Comparison of ENCODE assay signal across 21 cellular contexts in the genomic region with DNA sequence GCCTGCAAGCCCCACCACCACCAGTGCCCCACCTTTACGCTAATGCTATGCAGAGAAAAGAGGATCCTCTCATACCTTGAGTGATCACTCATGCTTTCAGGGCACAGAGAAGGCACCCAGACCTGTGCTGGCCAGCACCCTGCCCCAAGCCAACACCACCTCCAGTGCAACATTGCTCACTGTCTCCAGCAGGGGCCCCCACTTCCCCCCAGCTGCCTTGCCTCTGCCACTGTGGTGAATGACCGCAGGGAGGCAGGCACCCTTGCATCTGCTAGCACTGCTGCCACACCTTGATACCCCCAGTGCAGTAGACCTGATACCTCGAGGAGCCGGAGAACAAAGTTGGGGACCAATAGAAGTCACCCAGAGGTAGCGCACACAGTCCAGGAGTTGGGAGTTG.
"Had no signal": no experiment of that assay in that cellular context is flagged by ENCODE, and none has a peak within 500 bp of the region (broad histone marks: within the 10 kb centered on the region; RNA-seq: fewer than 3 reads in every experiment).

No MANE protein-coding gene starts in this region.

- H3K4me3 ChIP-seq: ascending aorta, breast epithelium, esophagus squamous epithelium, ovary, psoas muscle, tibial nerve had no signal

- DNase-seq: activated B cell treated with CpG ODN at 0.5 μM for 24 hours; activated CD4-positive, alpha-beta T cell treated with anti-CD3 and anti-CD28 coated beads for 4 hours; activated CD8-positive, alpha-beta T cell treated with anti-CD3 and anti-CD28 coated beads for 36 hours; activated naive CD4-positive, alpha-beta T cell treated with anti-CD3 and anti-CD28 coated beads, Interleukin-2, amount 50 U/mL, for 16 hours; activated T-cell treated with anti-CD3 and anti-CD28 coated beads, Interleukin-2, amount 50 U/mL, for 24 hours; cerebellar nuclear complex; effector CD4-positive, alpha-beta T cell; esophagus squamous epithelium; left cardiac atrium; naive thymus-derived CD8-positive, alpha-beta T cell; ovary; psoas muscle; stimulated activated CD4-positive, alpha-beta T cell treated with anti-CD3 and anti-CD28 coated beads, Interleukin-2, amount 100 ng/mL, for 24 hours; stimulated activated naive CD8-positive, alpha-beta T cell treated with anti-CD3 and anti-CD28 coated beads, Interleukin-15, Interleukin-2, amounts not matched to agents 100 U/mL and 50 U/mL, for 24 hours; substantia nigra had no signal

- H3K9me3 ChIP-seq: ascending aorta, ovary, psoas muscle had no signal

- H3K27ac ChIP-seq: ascending aorta, breast epithelium, esophagus squamous epithelium, ovary, psoas muscle, tibial nerve had no signal

- H3K4me1 ChIP-seq: ascending aorta, breast epithelium, esophagus squamous epithelium, psoas muscle, tibial nerve had no signal

- H3K27me3 ChIP-seq: ascending aorta, breast epithelium, esophagus squamous epithelium, ovary, tibial nerve had no signal

- H3K36me3 ChIP-seq: ascending aorta, breast epithelium, esophagus squamous epithelium, ovary, tibial nerve had no signal

- FAIRE-seq: endothelial cell of umbilical vein, TTC549, urothelium cell line had no signal
